26 cellular contexts compared by ENCODE assay signal in the genomic region with DNA sequence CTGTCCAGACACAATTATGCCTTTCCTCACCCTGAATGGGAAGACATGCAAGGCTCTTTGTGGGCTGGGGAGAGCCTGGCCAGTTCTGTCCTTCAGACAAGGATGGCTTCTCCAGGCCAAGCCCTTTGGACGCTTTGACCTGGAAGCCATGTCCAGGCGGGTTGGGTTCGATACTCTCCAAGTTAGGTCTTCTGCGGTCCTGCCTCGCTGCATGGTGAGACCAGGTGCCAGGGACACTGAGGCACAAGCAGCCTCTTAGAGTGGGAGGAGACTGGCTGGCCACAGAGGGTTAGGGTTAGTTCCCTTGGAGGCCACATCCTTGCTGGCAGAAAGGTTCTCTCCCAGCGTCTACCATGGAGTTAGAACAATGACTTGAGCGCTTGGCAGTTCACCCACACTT.
"Had no signal": no experiment of that assay in that cellular context is flagged by ENCODE, and none has a peak within 500 bp of the region (broad histone marks: within the 10 kb centered on the region; RNA-seq: fewer than 3 reads in every experiment).

No MANE protein-coding gene starts in this region.

- H3K4me3 Mint-ChIP-seq: activated CD8-positive, alpha-beta T cell treated with anti-CD3 and anti-CD28 coated beads for 36 hours; activated naive CD4-positive, alpha-beta T cell treated with anti-CD3 and anti-CD28 coated beads, Interleukin-2, amount 10 ng/mL, durations not matched to agents 7 days and 5 days; activated naive CD8-positive, alpha-beta T cell treated with anti-CD3 and anti-CD28 coated beads, Interleukin-2, amount 10 ng/mL, durations not matched to agents 7 days and 5 days; activated T-cell treated with anti-CD3 and anti-CD28 coated beads, Interleukin-2, amount 50 U/mL, for 72 hours; T-helper 1 cell treated with Interleukin-12 subunit alpha and Interleukin-12 subunit beta and Interleukin-4 antibody, amounts not matched to agents 30 μg/mL and 1 μg/mL, for 36 hours had no signal

- DNase-seq: activated CD4-positive, alpha-beta T cell treated with anti-CD3 and anti-CD28 coated beads for 4 hours; activated CD8-positive, alpha-beta memory T cell treated with anti-CD3 and anti-CD28 coated beads, Interleukin-2, amount 50 U/mL, for 4 hours; activated CD8-positive, alpha-beta T cell treated with anti-CD3 and anti-CD28 coated beads for 36 hours; activated gamma-delta T cell treated with Interleukin-2 at 50 U/mL for 16 hours; activated naive CD4-positive, alpha-beta T cell treated with anti-CD3 and anti-CD28 coated beads, Interleukin-2, amount 10 ng/mL, durations not matched to agents 7 days and 5 days; activated naive CD8-positive, alpha-beta T cell treated with anti-CD3 and anti-CD28 coated beads, Interleukin-2, amount 10 ng/mL, durations not matched to agents 7 days and 5 days; activated T-cell treated with anti-CD3 and anti-CD28 coated beads, Interleukin-2, amount 50 U/mL, for 72 hours; body of pancreas; central memory CD4-positive, alpha-beta T cell; Kasumi-1; NCI-H1048; NCI-H1930; NCI-H2171; NCI-H2227 treated with DMSO at 0.1 percent for 48 hours; NCI-H446 treated with DMSO at 0.1 percent for 48 hours; NCI-H524 treated with DMSO at 0.1 percent for 48 hours; NCI-H748 treated with DMSO at 0.1 percent for 48 hours; OCI-M1; SHP77 treated with DMSO at 0.1 percent for 48 hours had no signal

- H3K4me3 ChIP-seq: ascending aorta, body of pancreas, K562, Peyer's patch had no signal

- H3K27ac Mint-ChIP-seq: activated CD8-positive, alpha-beta T cell treated with anti-CD3 and anti-CD28 coated beads for 36 hours; activated naive CD4-positive, alpha-beta T cell treated with anti-CD3 and anti-CD28 coated beads, Interleukin-2, amount 10 ng/mL, durations not matched to agents 7 days and 5 days; activated naive CD8-positive, alpha-beta T cell treated with anti-CD3 and anti-CD28 coated beads, Interleukin-2, amount 10 ng/mL, durations not matched to agents 7 days and 5 days; activated T-cell treated with anti-CD3 and anti-CD28 coated beads, Interleukin-2, amount 50 U/mL, for 72 hours; T-helper 1 cell treated with Interleukin-12 subunit alpha and Interleukin-12 subunit beta and Interleukin-4 antibody, amounts not matched to agents 30 μg/mL and 1 μg/mL, for 36 hours had no signal

- ATAC-seq: activated CD4-positive, CD25-positive, alpha-beta regulatory T cell treated with anti-CD3 and anti-CD28 coated beads, Interleukin-2, amount 50 U/mL, for 24 hours; activated CD8-positive, alpha-beta T cell treated with anti-CD3 and anti-CD28 coated beads for 36 hours; activated T-cell treated with anti-CD3 and anti-CD28 coated beads, Interleukin-2, amount 50 U/mL, for 72 hours; body of pancreas; K562 had no signal

- H3K9me3 Mint-ChIP-seq: activated CD8-positive, alpha-beta T cell treated with anti-CD3 and anti-CD28 coated beads for 36 hours; activated naive CD4-positive, alpha-beta T cell treated with anti-CD3 and anti-CD28 coated beads, Interleukin-2, amount 10 ng/mL, durations not matched to agents 7 days and 5 days; activated naive CD8-positive, alpha-beta T cell treated with anti-CD3 and anti-CD28 coated beads, Interleukin-2, amount 10 ng/mL, durations not matched to agents 7 days and 5 days; activated T-cell treated with anti-CD3 and anti-CD28 coated beads, Interleukin-2, amount 50 U/mL, for 72 hours; activated T-helper 2 cell treated with anti-CD3 and anti-CD28 coated beads, Interferon-gamma antibody, Interleukin-2, Interleukin-4, amounts not matched to agents 10 μg/mL and 5 μg/mL and 100 μg/mL, durations not matched to agents 14 hours and 24 hours and 36 hours; T-helper 1 cell treated with Interleukin-12 subunit alpha and Interleukin-12 subunit beta and Interleukin-4 antibody, amounts not matched to agents 30 μg/mL and 1 μg/mL, for 36 hours had no signal

- H3K27ac ChIP-seq: ascending aorta, body of pancreas, Peyer's patch, RWPE1 had no signal

- H3K36me3 ChIP-seq: ascending aorta, Peyer's patch had no signal

- FAIRE-seq: K562 had no signal

- H3K36me3 Mint-ChIP-seq: activated naive CD4-positive, alpha-beta T cell treated with anti-CD3 and anti-CD28 coated beads, Interleukin-2, amount 10 ng/mL, durations not matched to agents 7 days and 5 days; activated naive CD8-positive, alpha-beta T cell treated with anti-CD3 and anti-CD28 coated beads, Interleukin-2, amount 10 ng/mL, durations not matched to agents 7 days and 5 days had no signal

- H3K27me3 Mint-ChIP-seq: activated CD8-positive, alpha-beta T cell treated with anti-CD3 and anti-CD28 coated beads for 36 hours had no signal

- H3K27me3 ChIP-seq: ascending aorta, body of pancreas, Peyer's patch had no signal

- H3K9me3 ChIP-seq: ascending aorta, body of pancreas, Peyer's patch had no signal
